22 cellular contexts compared by ENCODE assay signal in the genomic region with DNA sequence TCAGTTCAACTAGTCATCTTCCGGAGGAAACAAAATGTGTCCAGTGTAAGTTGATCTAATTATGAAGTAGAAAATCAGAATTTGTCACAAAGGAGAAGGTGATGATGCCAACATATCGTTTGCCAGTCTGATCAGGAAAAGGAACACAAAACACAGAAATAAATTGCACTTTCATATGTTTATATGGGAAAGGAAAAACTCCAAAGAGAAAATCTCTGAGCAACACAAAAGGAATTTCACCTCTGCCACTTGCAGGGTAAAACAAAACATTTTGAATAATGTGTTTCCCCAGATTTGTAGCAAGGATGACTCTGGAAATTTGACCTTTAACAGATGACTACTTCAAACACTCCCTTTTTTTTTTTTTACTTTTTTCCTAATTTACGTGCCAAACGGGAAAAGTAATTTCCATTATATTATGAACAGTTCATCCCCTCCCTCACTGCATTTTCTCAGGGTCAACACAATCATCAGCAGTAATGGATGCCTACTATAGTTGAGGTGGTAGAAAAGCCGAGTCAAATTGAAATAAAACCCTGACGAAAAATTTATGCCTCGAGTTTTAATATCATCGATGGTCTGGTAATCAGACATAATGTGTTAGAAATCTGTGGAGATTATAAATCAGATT. TPM values are rescaled to one million over a fixed set of nuclear protein-coding genes. Genes with fewer than 3 reads are reported as not detected.
DNase-seq lines count a peak whose midpoint lies in the region; ATAC-seq and TF ChIP-seq lines count a peak whose summit lies in the region.
"Had no signal": no experiment of that assay in that cellular context is flagged by ENCODE, and none has a peak within 500 bp of the region (broad histone marks: within the 10 kb centered on the region; RNA-seq: fewer than 3 reads in every experiment).

No MANE protein-coding gene starts in this region.

- H3K36me3 ChIP-seq in osteoblast (ENCODE audit: insufficient read depth, low read length) = no peaks in the 10 kb centered on the region
- no peaks in the 10 kb centered on the region for H3K36me3 ChIP-seq in left lung
- H3K36me3 ChIP-seq: cardiac muscle cell, esophagus squamous epithelium, uterus had no signal

- no peak overlapping the region for H2AFZ ChIP-seq in osteoblast (ENCODE audit: low read length)

- no peak overlapping the region for H3K27ac Mint-ChIP-seq in activated CD4-positive, alpha-beta memory T cell treated with anti-CD3 and anti-CD28 coated beads for 36 hours
- H3K27ac Mint-ChIP-seq: activated CD8-positive, alpha-beta T cell treated with anti-CD3 and anti-CD28 coated beads for 36 hours; B cell; stimulated activated memory B cell treated with anti-CD40 and anti-IgM and Interleukin-4, amounts not matched to agents 10 μg/mL and 1 μg/mL and 100 μg/mL, for 72 hours had no signal

- H3K27ac ChIP-seq in RWPE1 = no peak overlapping the region
- H3K27ac ChIP-seq in osteoblast (ENCODE audit: low read depth, low read length) = no peak overlapping the region
- no peak overlapping the region for H3K27ac ChIP-seq in left lung
- H3K27ac ChIP-seq: cardiac muscle cell, esophagus squamous epithelium, psoas muscle, uterus had no signal

- H3K9me3 ChIP-seq in osteoblast (ENCODE audit: low read depth, low read length) (no peaks in the 10 kb centered on the region), left lung (peaks cover 0 to 4% of the 10 kb centered on the region in 2 donors)
- H3K9me3 ChIP-seq: esophagus squamous epithelium, psoas muscle, uterus had no signal

- H3K79me2 ChIP-seq in osteoblast (ENCODE audit: insufficient read depth, low read length) = no peaks in the 10 kb centered on the region

- H3K9me3 Mint-ChIP-seq in activated CD4-positive, alpha-beta memory T cell treated with anti-CD3 and anti-CD28 coated beads for 36 hours = peaks cover 14% of the 10 kb centered on the region

- no peaks in the 10 kb centered on the region for H4K20me1 ChIP-seq in osteoblast (ENCODE audit: insufficient read depth, low read length)

- no peak overlapping the region for H3K4me2 ChIP-seq in osteoblast (ENCODE audit: insufficient read depth, low read length)

- H3K4me3 ChIP-seq in fibroblast of mammary gland (ENCODE audit: control insufficient read depth, low read depth, low read length) = no peak overlapping the region
- H3K4me3 ChIP-seq in osteoblast (ENCODE audit: insufficient read depth, low read length) = no peak overlapping the region
- H3K4me3 ChIP-seq in left lung = no peak overlapping the region
- H3K4me3 ChIP-seq: cardiac muscle cell, esophagus squamous epithelium, psoas muscle, uterus had no signal

- no peak for ATAC-seq in left lung
- ATAC-seq: activated CD8-positive, alpha-beta T cell treated with anti-CD3 and anti-CD28 coated beads for 36 hours; psoas muscle; stimulated activated memory B cell treated with anti-CD40 and anti-IgM and Interleukin-4, amounts not matched to agents 10 μg/mL and 1 μg/mL and 100 μg/mL, for 72 hours had no signal

- no peaks in the 10 kb centered on the region for H3K27me3 Mint-ChIP-seq in activated CD4-positive, alpha-beta memory T cell treated with anti-CD3 and anti-CD28 coated beads for 36 hours
- H3K27me3 Mint-ChIP-seq: activated CD8-positive, alpha-beta T cell treated with anti-CD3 and anti-CD28 coated beads for 36 hours; B cell; stimulated activated memory B cell treated with anti-CD40 and anti-IgM and Interleukin-4, amounts not matched to agents 10 μg/mL and 1 μg/mL and 100 μg/mL, for 72 hours had no signal

- no peak overlapping the region for H3K4me3 Mint-ChIP-seq in activated CD4-positive, alpha-beta memory T cell treated with anti-CD3 and anti-CD28 coated beads for 36 hours
- H3K4me3 Mint-ChIP-seq: activated CD8-positive, alpha-beta T cell treated with anti-CD3 and anti-CD28 coated beads for 36 hours; B cell; stimulated activated memory B cell treated with anti-CD40 and anti-IgM and Interleukin-4, amounts not matched to agents 10 μg/mL and 1 μg/mL and 100 μg/mL, for 72 hours had no signal

- no peaks in the 10 kb centered on the region for H3K4me1 ChIP-seq in osteoblast (ENCODE audit: insufficient read depth, low read length)
- no peaks in the 10 kb centered on the region for H3K4me1 ChIP-seq in left lung
- H3K4me1 ChIP-seq: esophagus squamous epithelium, psoas muscle, uterus had no signal

- POLR2A ChIA-PET in RWPE1 (lab: Yijun Ruan, JAX; ENCODE audit: low non-redundant PET) = no interaction called here
- POLR2A ChIA-PET in activated CD4-positive, alpha-beta memory T cell treated with anti-CD3 and anti-CD28 coated beads for 36 hours (lab: Charles Lee) = no interaction called here

- H3K27me3 ChIP-seq in osteoblast (ENCODE audit: insufficient read depth, low read length) (no peaks in the 10 kb centered on the region), left lung (no peaks in the 10 kb centered on the region)
- H3K27me3 ChIP-seq: cardiac muscle cell, esophagus squamous epithelium, uterus had no signal

- intact Hi-C loops in activated CD4-positive, alpha-beta memory T cell treated with anti-CD3 and anti-CD28 coated beads for 36 hours (cut with micrococcal nuclease) = no loop called here
- intact Hi-C loops in left lung (cut with DNase I) = no loop called here

- CTCF ChIA-PET in RWPE1 (lab: Yijun Ruan, JAX) = interaction anchor here (0.6 kb wide), 2 partner anchors 581 to 653 kb away, joined by 3 to 6 read pairs; no protein-coding TSS in a partner anchor
- CTCF ChIA-PET in activated CD4-positive, alpha-beta memory T cell treated with anti-CD3 and anti-CD28 coated beads for 36 hours (lab: Charles Lee) = no interaction called here

- DNase-seq in H4 (ENCODE audit: low spot score) (peak; percentile 6), RWPE1 (ENCODE audit: low spot score) (peak; percentile 4), fibroblast of mammary gland (ENCODE audit: low read depth) (peak; percentile 50), osteoblast (ENCODE audit: insufficient read length, low spot score, missing footprints) (peak; percentile 0), left lung (no peak), NCI-H1048 (lab: John Stamatoyannopoulos, UW) (no peak), NCI-H526 (lab: John Stamatoyannopoulos, UW) (no peak)
- DNase-seq in activated CD4-positive, alpha-beta memory T cell treated with anti-CD3 and anti-CD28 coated beads for 36 hours = no peak
- DNase-seq: activated CD8-positive, alpha-beta T cell treated with anti-CD3 and anti-CD28 coated beads for 36 hours; activated gamma-delta T cell; esophagus squamous epithelium; KBM-7; NCI-H1694 treated with DMSO at 0.1 percent for 48 hours; NCI-H748 treated with DMSO at 0.1 percent for 48 hours; psoas muscle; Right ventricle myocardium superior; stimulated activated CD4-positive, alpha-beta T cell treated with anti-CD3 and anti-CD28 coated beads, Interleukin-4, amount 100 ng/mL, for 4 hours; T-helper 9 cell; uterus had no signal

- TF ChIP-seq CTCF in RWPE1 (conservative IDR thresholded peaks at IDR 0.05; ENCODE audit: low read depth) (no peak), fibroblast of mammary gland (conservative IDR thresholded peaks at IDR 0.05; ENCODE audit: control insufficient read depth, insufficient read depth, low read depth, low read length) (no peak), osteoblast (IDR thresholded peaks at IDR 0.05; ENCODE audit: extremely low read depth, low read depth, low read length) (no peak), left lung (IDR thresholded peaks at IDR 0.05) (no peak)

- H3K4me1 Mint-ChIP-seq in activated CD4-positive, alpha-beta memory T cell treated with anti-CD3 and anti-CD28 coated beads for 36 hours (ENCODE audit: low read depth) = no peaks in the 10 kb centered on the region
- H3K4me1 Mint-ChIP-seq: B cell; stimulated activated memory B cell treated with anti-CD40 and anti-IgM and Interleukin-4, amounts not matched to agents 10 μg/mL and 1 μg/mL and 100 μg/mL, for 72 hours had no signal

- no peaks in the 10 kb centered on the region for H3K36me3 Mint-ChIP-seq in activated CD4-positive, alpha-beta memory T cell treated with anti-CD3 and anti-CD28 coated beads for 36 hours
- H3K36me3 Mint-ChIP-seq: stimulated activated memory B cell treated with anti-CD40 and anti-IgM and Interleukin-4, amounts not matched to agents 10 μg/mL and 1 μg/mL and 100 μg/mL, for 72 hours had no signal

RNA-seq across cellular contexts. Expression of a gene that starts 25.6 kb away (rescaled TPM):
- total RNA-seq in H4 (2014; rRNA removed; shearing (Covaris generic)) = 1.1 and 1.3 TPM in 2 replicates
- total RNA-seq in osteoblast (under 0.01 TPM in 1 of 2 replicates, not detected in the other), left lung (under 1 TPM; 0.20 to 0.24 TPM)
- total RNA-seq in activated CD4-positive, alpha-beta memory T cell treated with anti-CD3 and anti-CD28 coated beads for 36 hours = not detected
- total RNA-seq: activated CD8-positive, alpha-beta T cell treated with anti-CD3 and anti-CD28 coated beads for 36 hours; B cell had no signal

Comparison
In these comparisons a context has a peak if more than half of its experiments do, and no peak if none do; other contexts are left out.
1. DNase-seq: peak in H4 (single experiment), RWPE1 (single experiment), fibroblast of mammary gland (single experiment) and osteoblast (single experiment); none in activated CD4-positive, alpha-beta memory T cell treated with anti-CD3 and anti-CD28 coated beads for 36 hours (single experiment), left lung (0 of 2), NCI-H1048 (single experiment) and NCI-H526 (0 of 2).